In genomic region chr7:2694122-2694436, GRCh38 we compare ENCODE assay signal across 4 cellular contexts. TPM values are rescaled to one million over a fixed set of nuclear protein-coding genes. Genes with fewer than 3 reads are reported as not detected.
"Had no signal": no experiment of that assay in that cellular context is flagged by ENCODE, and none has a peak within 500 bp of the region (broad histone marks: within the 10 kb centered on the region; RNA-seq: fewer than 3 reads in every experiment).

No MANE protein-coding gene starts in this region.

RNA-seq across cellular contexts. Expression of gene AMZ1, which starts 6.1 kb away (rescaled TPM):
- total RNA-seq: HT-29, LHCN-M2, MCF 10A, PC-3 had no signal
